In genomic region chr2:66584011-66584410, GRCh38 we compare ENCODE assay signal across 31 cellular contexts.
DNase-seq lines count a peak whose midpoint lies in the region; ATAC-seq and TF ChIP-seq lines count a peak whose summit lies in the region.
"Had no signal": no experiment of that assay in that cellular context is flagged by ENCODE, and none has a peak within 500 bp of the region (broad histone marks: within the 10 kb centered on the region; RNA-seq: fewer than 3 reads in every experiment).

No MANE protein-coding gene starts in this region.

- no peaks in the 10 kb centered on the region for H3K27me3 ChIP-seq in IMR-90 (ENCODE audit: control insufficient read depth, insufficient read depth, low read length)
- H3K27me3 ChIP-seq in esophagus squamous epithelium, result peaks cover 0 to 64% (median 0%) of the 10 kb centered on the region in 4 donors
- peaks cover 0 to 92% (median 53%) of the 10 kb centered on the region in 7 donors for H3K27me3 ChIP-seq in spleen (replicated peaks in 1 of 7)

- H3K4me1 Mint-ChIP-seq in mesothelial cell of epicardium, result peaks cover 22% of the 10 kb centered on the region
- H3K4me1 Mint-ChIP-seq: CD4-positive, CD25-positive, alpha-beta regulatory T cell; natural killer cell; T-helper 17 cell had no signal

- H3K27ac ChIP-seq in IMR-90 (ENCODE audit: insufficient read depth, low read length), result no peak overlapping the region
- peak overlapping the region; percentile 76 to 98 (median 88) for H3K27ac ChIP-seq in esophagus squamous epithelium
- H3K27ac ChIP-seq in spleen, result peak overlapping the region in 7 of 8 donors; percentile 74 to 86 (median 80)
- H3K27ac ChIP-seq: gastrocnemius medialis, PC-9, thoracic aorta had no signal

- CTCF ChIA-PET in IMR-90 (lab: Yijun Ruan, JAX), result interaction anchor here (0.6 kb wide), 1 partner anchor 631 kb away, joined by 3 read pairs; no protein-coding TSS in a partner anchor

- peak overlapping the region in 1 of 2 experiments; percentile 95; a peak in 1 of 4 replicates for H4K8ac ChIP-seq in IMR-90 (ENCODE audit: low read depth in 2 of 2, low read length in 2 of 2)

- no peak overlapping the region for H3K4ac ChIP-seq in IMR-90 (ENCODE audit: low read depth, low read length)

- no peak overlapping the region for H3K56ac ChIP-seq in IMR-90 (ENCODE audit: extremely low read depth, insufficient read depth, low read length)

- H3K14ac ChIP-seq in IMR-90 (replicated peaks; ENCODE audit: low read depth, low read length), result no peak overlapping the region

- no peak overlapping the region for H3K27ac Mint-ChIP-seq in mesothelial cell of epicardium
- H3K27ac Mint-ChIP-seq: activated T-helper 1 cell treated with anti-CD3 and anti-CD28 coated beads, Interleukin-12 subunit alpha, Interleukin-12 subunit beta, Interleukin-2, Interleukin-4 antibody, amounts not matched to agents 30 ng/mL and 10 ng/mL and 1 ng/mL, durations not matched to agents 14 hours and 24 hours and 36 hours; CD4-positive, CD25-positive, alpha-beta regulatory T cell; natural killer cell; T-helper 17 cell had no signal

- no peaks in the 10 kb centered on the region for H3K36me3 ChIP-seq in IMR-90 (ENCODE audit: control insufficient read depth, insufficient read depth, low read length)
- H3K36me3 ChIP-seq in esophagus squamous epithelium, result no peaks in the 10 kb centered on the region
- H3K36me3 ChIP-seq in spleen, result no peaks in the 10 kb centered on the region
- H3K36me3 ChIP-seq: gastrocnemius medialis, thoracic aorta had no signal

- TF ChIP-seq POLR2A in IMR-90 (IDR thresholded peaks at IDR 0.05; ENCODE audit: low read depth, low read length), result no peak
- no peak for TF ChIP-seq POLR2A in esophagus squamous epithelium (IDR thresholded peaks at IDR 0.05)
- TF ChIP-seq POLR2A in spleen (IDR thresholded peaks at IDR 0.05), result no peak

- H3K9me3 Mint-ChIP-seq in mesothelial cell of epicardium, result no peaks in the 10 kb centered on the region
- H3K9me3 Mint-ChIP-seq: activated T-helper 1 cell treated with anti-CD3 and anti-CD28 coated beads, Interleukin-12 subunit alpha, Interleukin-12 subunit beta, Interleukin-2, Interleukin-4 antibody, amounts not matched to agents 30 ng/mL and 10 ng/mL and 1 ng/mL, durations not matched to agents 14 hours and 24 hours and 36 hours; natural killer cell had no signal

- peak overlapping the region; percentile 11 for H2BK5ac ChIP-seq in IMR-90 (ENCODE audit: low read depth, low read length, poor library complexity, severe bottlenecking)

- peaks cover 13% of the 10 kb centered on the region for H3K4me1 ChIP-seq in IMR-90 (ENCODE audit: control insufficient read depth, insufficient read depth, low read length)
- peaks cover 0 to 26% (median 5%) of the 10 kb centered on the region in 3 donors for H3K4me1 ChIP-seq in esophagus squamous epithelium
- peaks cover 0 to 31% (median 8%) of the 10 kb centered on the region in 6 donors for H3K4me1 ChIP-seq in spleen
- H3K4me1 ChIP-seq: gastrocnemius medialis had no signal

- H2AFZ ChIP-seq in IMR-90 (replicated peaks; ENCODE audit: low read length, poor library complexity), result no peak overlapping the region
- H2AFZ ChIP-seq: PC-9 had no signal

- in situ Hi-C loops in IMR-90 (cut with MboI; ENCODE audit: low sequenced_read_pairs), result loop anchor here (5.0 to 25.0 kb wide), 6 partner anchors 261 to 1453 kb away; no protein-coding TSS in a partner anchor

- peak overlapping the region; percentile 7 for H3K4me3 Mint-ChIP-seq in mesothelial cell of epicardium
- H3K4me3 Mint-ChIP-seq: activated T-helper 1 cell treated with anti-CD3 and anti-CD28 coated beads, Interleukin-12 subunit alpha, Interleukin-12 subunit beta, Interleukin-2, Interleukin-4 antibody, amounts not matched to agents 30 ng/mL and 10 ng/mL and 1 ng/mL, durations not matched to agents 14 hours and 24 hours and 36 hours; CD4-positive, CD25-positive, alpha-beta regulatory T cell; natural killer cell; T-helper 17 cell had no signal

- no peak overlapping the region for H4K5ac ChIP-seq in IMR-90 (ENCODE audit: low read depth, low read length)

- no peak for ATAC-seq in IMR-90 (ENCODE audit: low read depth)
- no peak for ATAC-seq in HG03432 (IDR thresholded peaks at IDR 0.05; ENCODE audit: unreplicated experiment)
- ATAC-seq in GM21737 (IDR thresholded peaks at IDR 0.05; ENCODE audit: unreplicated experiment), result no peak
- ATAC-seq: gastrocnemius medialis; natural killer cell; Right ventricle myocardium inferior; stimulated activated naive CD8-positive, alpha-beta T cell treated with anti-CD3 and anti-CD28 coated beads, Interleukin-15, Interleukin-2, amounts not matched to agents 100 U/mL and 50 U/mL, for 24 hours; T-helper 17 cell had no signal

- no peak for TF ChIP-seq CTCF in IMR-90 (conservative IDR thresholded peaks at IDR 0.05; ENCODE audit: low read depth, low read length)
- TF ChIP-seq CTCF in esophagus squamous epithelium (IDR thresholded peaks at IDR 0.05), result no peak
- no peak for TF ChIP-seq CTCF in mesothelial cell of epicardium (IDR thresholded peaks at IDR 0.05; ENCODE audit: unreplicated experiment)
- TF ChIP-seq CTCF in spleen (IDR thresholded peaks at IDR 0.05 in 8 of 11, conservative IDR thresholded peaks at IDR 0.05 in 3 of 11), result no peak

- H2BK20ac ChIP-seq in IMR-90 (ENCODE audit: low read depth, low read length), result no peak overlapping the region

- H3K36me3 Mint-ChIP-seq in mesothelial cell of epicardium, result no peaks in the 10 kb centered on the region
- H3K36me3 Mint-ChIP-seq: CD4-positive, CD25-positive, alpha-beta regulatory T cell; natural killer cell had no signal

- no peak overlapping the region for H2AK5ac ChIP-seq in IMR-90 (ENCODE audit: low read depth, low read length)

- H3K9ac ChIP-seq in IMR-90 (ENCODE audit: low read depth, low read length), result no peak overlapping the region

- H3K4me3 ChIP-seq in IMR-90 (ENCODE audit: insufficient read depth, low read depth, low read length) (no peak overlapping the region), esophagus squamous epithelium (peak overlapping the region in 3 of 4 donors; percentile 18 to 61 (median 49)), spleen (no peak overlapping the region)
- H3K4me3 ChIP-seq: gastrocnemius medialis, PC-9, skin epidermis, thoracic aorta had no signal

- dilution Hi-C loops in IMR-90 (cut with HindIII; ENCODE audit: low sequenced_read_pairs, unreplicated experiment), result no loop called here

- WGBS in IMR-90 (ENCODE audit: extremely low coverage in 2 of 2, insufficient read length in 1 of 2), 2 experiments, result no CpG with 5 or more reads among the region's 4 CpGs
- WGBS in esophagus squamous epithelium, 2 donors, result 9 to 14% methylated on average over 4 of the region's 4 CpGs
- WGBS in spleen, 5 donors, result 9 to 26% (median 22%) methylated on average over 4 of the region's 4 CpGs

- H2AK9ac ChIP-seq in IMR-90 (replicated peaks; ENCODE audit: low read depth, low read length, poor library complexity), result no peak overlapping the region

- intact Hi-C loops in IMR-90 (cut with micrococcal nuclease) (loop anchor here (5.0 kb wide), 1 partner anchor 208 kb away; no protein-coding TSS in a partner anchor), esophagus squamous epithelium (cut with DNase I) (no loop called here), spleen (cut with DNase I; ENCODE audit: low total_unique reads) (no loop called here)

- H2BK120ac ChIP-seq in IMR-90 (ENCODE audit: low read depth, low read length), result no peak overlapping the region

- H3K79me1 ChIP-seq in IMR-90 (ENCODE audit: low read depth in 1 of 2, low read length in 2 of 2), result peaks cover 4 to 22% of the 10 kb centered on the region in 2 experiments; a peak in 3 of 4 replicates

- H3K27me3 Mint-ChIP-seq in mesothelial cell of epicardium (ENCODE audit: low read depth), result no peaks in the 10 kb centered on the region

- no peak overlapping the region for H4K91ac ChIP-seq in IMR-90 (ENCODE audit: insufficient read depth, low read depth, low read length)

- H3K23ac ChIP-seq in IMR-90 (ENCODE audit: low read depth, low read length), result no peak overlapping the region; the same call in 1 of the 2 replicates

- no TSS peak for BruUV-seq in IMR-90 (replicated peaks; lab: Mats Ljungman, UMichigan)

- POLR2A ChIA-PET in IMR-90 (lab: Charles Lee; ENCODE audit: unreplicated experiment), result no interaction called here

- no peaks in the 10 kb centered on the region for H4K20me1 ChIP-seq in IMR-90 (ENCODE audit: insufficient read depth, low read length)

- DNase-seq in IMR-90, result no peak
- DNase-seq in esophagus squamous epithelium (lab: John Stamatoyannopoulos, UW), result no peak
- no peak for DNase-seq in mesothelial cell of epicardium (ENCODE audit: low spot score in 2 of 2, unreplicated experiment in 2 of 2)
- no peak for DNase-seq in spleen
- DNase-seq in activated CD4-positive, CD25-positive, alpha-beta regulatory T cell (lab: John Stamatoyannopoulos, UW), result no peak
- no peak for DNase-seq in activated T-cell treated with anti-CD3 and anti-CD28 coated beads for 4 hours
- DNase-seq: activated CD4-positive, alpha-beta T cell treated with anti-CD3 and anti-CD28 coated beads, Interleukin-2, amount 50 U/mL, for 48 hours; activated CD4-positive, CD25-positive, alpha-beta regulatory T cell treated with anti-CD3 and anti-CD28 coated beads, Interleukin-2, amount 50 U/mL, for 72 hours; activated CD8-positive, alpha-beta memory T cell treated with anti-CD3 and anti-CD28 coated beads, Interleukin-2, amount 50 U/mL, for 4 hours; activated naive CD4-positive, alpha-beta T cell treated with Interleukin-2 at 50 U/mL for 16 hours; AML-193; CD4-positive, CD25-positive, alpha-beta regulatory T cell; dermis blood vessel endothelial cell; DMS79 treated with DMSO at 0.1 percent for 48 hours; gastrocnemius medialis; GF-D8; hypothalamus; KBM-7; natural killer cell; NCI-H524 treated with DMSO at 0.1 percent for 48 hours; NK-92 treated with Interleukin-12 subunit alpha and Interleukin-12 subunit beta, amount 100 ng/mL, for 24 hours; occipital lobe; PC-9; stimulated activated naive CD8-positive, alpha-beta T cell treated with anti-CD3 and anti-CD28 coated beads, Interleukin-15, Interleukin-2, amounts not matched to agents 100 U/mL and 50 U/mL, for 24 hours; T-helper 17 cell had no signal

- H3K18ac ChIP-seq in IMR-90 (ENCODE audit: low read depth, low read length), result no peak overlapping the region

- H3K4me2 ChIP-seq in IMR-90 (ENCODE audit: low read depth, low read length), result peak overlapping the region; percentile 96
- H3K4me2 ChIP-seq: PC-9 had no signal

- TF ChIP-seq RAD21 in IMR-90 (IDR thresholded peaks at IDR 0.05; ENCODE audit: low read length), result no peak

- H3K9me3 ChIP-seq in IMR-90 (ENCODE audit: control insufficient read depth, insufficient read depth, low read length), result no peaks in the 10 kb centered on the region
- H3K9me3 ChIP-seq in esophagus squamous epithelium, result no peaks in the 10 kb centered on the region
- H3K9me3 ChIP-seq in spleen, result no peaks in the 10 kb centered on the region
- H3K9me3 ChIP-seq: gastrocnemius medialis, thoracic aorta had no signal

- 0 out of 2 replicates have a peak, but pooled peaks cover 6% of the 10 kb centered on the region for H3K9me1 ChIP-seq in IMR-90 (ENCODE audit: insufficient read depth, low read length)

- H2BK15ac ChIP-seq in IMR-90 (ENCODE audit: low read depth, low read length), result no peak overlapping the region

TF ChIP-seq in IMR-90, 13 proteins besides CTCF, POLR2A, EP300 and RAD21 (continues in another document):
- TF ChIP-seq MXI1 (IDR thresholded peaks at IDR 0.05; ENCODE audit: borderline replicate concordance, low read depth, low read length), result no peak
- TF ChIP-seq SMC3 (IDR thresholded peaks at IDR 0.05; ENCODE audit: low read depth, low read length), result no peak
- no peak for TF ChIP-seq CEBPB (IDR thresholded peaks at IDR 0.05; ENCODE audit: low read depth, low read length)

Comparison
In these comparisons a context has a peak if more than half of its experiments do, and no peak if none do; other contexts are left out.
1. H3K4me3 ChIP-seq: peak in esophagus squamous epithelium (3 of 4); none in IMR-90 (single experiment) and spleen (0 of 8).